Comparison of ENCODE assay signal across 16 cellular contexts in genomic region chr2:133044556-133044955, GRCh38.
"Had no signal": no experiment of that assay in that cellular context is flagged by ENCODE, and none has a peak within 500 bp of the region (broad histone marks: within the 10 kb centered on the region; RNA-seq: fewer than 3 reads in every experiment).

No MANE protein-coding gene starts in this region.

- H3K4me1 Mint-ChIP-seq: activated naive CD8-positive, alpha-beta T cell treated with anti-CD3 and anti-CD28 coated beads, Interleukin-2, amount 50 U/mL, for 24 hours; activated T-helper 17 cell treated with anti-CD3 and anti-CD28 coated beads, Interleukin-2, amount 50 U/mL, for 72 hours; naive thymus-derived CD8-positive, alpha-beta T cell; stimulated activated effector memory CD8-positive, alpha-beta T cell treated with anti-CD3 and anti-CD28 coated beads, Interleukin-12 subunit alpha, Interleukin-12 subunit beta, amount 100 ng/mL, for 72 hours had no signal

- H3K4me1 ChIP-seq: parathyroid adenoma, sigmoid colon, thyroid gland had no signal

- H3K36me3 ChIP-seq: neutrophil, sigmoid colon, thyroid gland had no signal

- H3K4me3 ChIP-seq: lung, mucosa of descending colon, sigmoid colon, thyroid gland had no signal

- H3K4me3 Mint-ChIP-seq: activated naive CD4-positive, alpha-beta T cell treated with anti-CD3 and anti-CD28 coated beads for 36 hours; activated naive CD8-positive, alpha-beta T cell treated with anti-CD3 and anti-CD28 coated beads, Interleukin-2, amount 50 U/mL, for 24 hours; activated T-helper 17 cell treated with anti-CD3 and anti-CD28 coated beads, Interleukin-2, amount 50 U/mL, for 72 hours; naive thymus-derived CD8-positive, alpha-beta T cell; stimulated activated effector memory CD8-positive, alpha-beta T cell treated with anti-CD3 and anti-CD28 coated beads, Interleukin-12 subunit alpha, Interleukin-12 subunit beta, amount 100 ng/mL, for 72 hours had no signal

- H3K36me3 Mint-ChIP-seq: naive thymus-derived CD8-positive, alpha-beta T cell; stimulated activated effector memory CD8-positive, alpha-beta T cell treated with anti-CD3 and anti-CD28 coated beads, Interleukin-12 subunit alpha, Interleukin-12 subunit beta, amount 100 ng/mL, for 72 hours had no signal

- DNase-seq: activated CD4-positive, alpha-beta T cell treated with anti-CD3 and anti-CD28 coated beads, Interleukin-2, amount 50 U/mL, for 48 hours; activated naive CD4-positive, alpha-beta T cell treated with anti-CD3 and anti-CD28 coated beads for 36 hours; activated naive CD8-positive, alpha-beta T cell treated with anti-CD3 and anti-CD28 coated beads, Interleukin-2, amount 50 U/mL, for 24 hours; aorta; islet precursor cell; mucosa of descending colon; naive thymus-derived CD8-positive, alpha-beta T cell; sigmoid colon; stimulated activated CD4-positive, alpha-beta T cell treated with anti-CD3 and anti-CD28 coated beads, Interleukin-12 subunit alpha, Interleukin-12 subunit beta, amount 100 ng/mL, for 4 hours; T-helper 9 cell; thyroid gland had no signal

- H3K27me3 Mint-ChIP-seq: activated naive CD8-positive, alpha-beta T cell treated with anti-CD3 and anti-CD28 coated beads, Interleukin-2, amount 50 U/mL, for 24 hours; activated T-helper 17 cell treated with anti-CD3 and anti-CD28 coated beads, Interleukin-2, amount 50 U/mL, for 72 hours; naive thymus-derived CD8-positive, alpha-beta T cell had no signal

- H3K9me3 Mint-ChIP-seq: activated naive CD4-positive, alpha-beta T cell treated with anti-CD3 and anti-CD28 coated beads for 36 hours; activated naive CD8-positive, alpha-beta T cell treated with anti-CD3 and anti-CD28 coated beads, Interleukin-2, amount 50 U/mL, for 24 hours; activated T-helper 17 cell treated with anti-CD3 and anti-CD28 coated beads, Interleukin-2, amount 50 U/mL, for 72 hours had no signal

- H3K27me3 ChIP-seq: neutrophil, sigmoid colon, thyroid gland had no signal

- H3K27ac ChIP-seq: neutrophil, parathyroid adenoma, sigmoid colon, thyroid gland had no signal

- ATAC-seq: activated naive CD8-positive, alpha-beta T cell treated with anti-CD3 and anti-CD28 coated beads, Interleukin-2, amount 50 U/mL, for 24 hours; activated T-helper 17 cell treated with anti-CD3 and anti-CD28 coated beads, Interleukin-2, amount 50 U/mL, for 72 hours; mucosa of descending colon; naive thymus-derived CD8-positive, alpha-beta T cell; stimulated activated effector memory CD8-positive, alpha-beta T cell treated with anti-CD3 and anti-CD28 coated beads, Interleukin-12 subunit alpha, Interleukin-12 subunit beta, amount 100 ng/mL, for 72 hours had no signal

- H3K27ac Mint-ChIP-seq: activated naive CD4-positive, alpha-beta T cell treated with anti-CD3 and anti-CD28 coated beads for 36 hours; activated naive CD8-positive, alpha-beta T cell treated with anti-CD3 and anti-CD28 coated beads, Interleukin-2, amount 50 U/mL, for 24 hours; activated T-helper 17 cell treated with anti-CD3 and anti-CD28 coated beads, Interleukin-2, amount 50 U/mL, for 72 hours; naive thymus-derived CD8-positive, alpha-beta T cell; stimulated activated effector memory CD8-positive, alpha-beta T cell treated with anti-CD3 and anti-CD28 coated beads, Interleukin-12 subunit alpha, Interleukin-12 subunit beta, amount 100 ng/mL, for 72 hours had no signal

- H3K9me3 ChIP-seq: mucosa of descending colon, neutrophil, sigmoid colon, thyroid gland had no signal
